15 cellular contexts compared by ENCODE assay signal in genomic region chr11:78714539-78714938, GRCh38.
DNase-seq lines count a peak whose midpoint lies in the region; ATAC-seq and FAIRE-seq lines count a peak whose summit lies in the region.
"Had no signal": no experiment of that assay in that cellular context is flagged by ENCODE, and none has a peak within 500 bp of the region (broad histone marks: within the 10 kb centered on the region; RNA-seq: fewer than 3 reads in every experiment).

No MANE protein-coding gene starts in this region.

- FAIRE-seq in small intestine (lab: Jason Lieb, UNC), result no peak
- FAIRE-seq: GM19239 had no signal

- no peaks in the 10 kb centered on the region for H3K27me3 ChIP-seq in small intestine (ENCODE audit: control insufficient read depth in 2 of 2, insufficient read depth in 2 of 2, low read length in 2 of 2)
- H3K27me3 ChIP-seq: tibial nerve had no signal

- WGBS in small intestine, 3 donors, result 12 to 60% (median 34%) methylated on average over 3 of the region's 3 CpGs

- no peak overlapping the region for H3K27ac ChIP-seq in small intestine (ENCODE audit: low read depth in 1 of 2, low read length in 1 of 2)
- H3K27ac ChIP-seq: tibial nerve had no signal

- DNase-seq in NCI-H1105 treated with DMSO at 0.1 percent for 48 hours (lab: John Stamatoyannopoulos, UW), result peak; percentile 91
- DNase-seq in NCI-H2196 treated with DMSO at 0.1 percent for 48 hours (lab: John Stamatoyannopoulos, UW; ENCODE audit: unreplicated experiment), result peak; percentile 44
- DNase-seq in SW480 (ENCODE audit: low spot score), result peak; percentile 26
- DNase-seq in small intestine, result peak; percentile 14
- no peak for DNase-seq in T1000 (lab: John Stamatoyannopoulos, UW)
- DNase-seq: cerebellar nuclear complex, endodermal cell, hypothalamus, naive B cell, NCI-H82 had no signal

- no peaks in the 10 kb centered on the region for H3K4me1 ChIP-seq in small intestine (ENCODE audit: control insufficient read depth in 2 of 2, insufficient read depth in 1 of 2, low read depth in 1 of 2, low read length in 1 of 2)
- H3K4me1 ChIP-seq: tibial nerve had no signal

- ATAC-seq in HG03565 (IDR thresholded peaks at IDR 0.05; ENCODE audit: unreplicated experiment), result no peak
- ATAC-seq in GM19035 (IDR thresholded peaks at IDR 0.05; ENCODE audit: unreplicated experiment), result no peak
- no peak for ATAC-seq in HG02938 (IDR thresholded peaks at IDR 0.05; ENCODE audit: unreplicated experiment)

- no peaks in the 10 kb centered on the region for H3K36me3 ChIP-seq in small intestine (ENCODE audit: control insufficient read depth in 2 of 2, insufficient read depth in 2 of 2, low read length in 2 of 2)
- H3K36me3 ChIP-seq: tibial nerve had no signal

- H3K4me3 ChIP-seq in small intestine (ENCODE audit: low read depth in 1 of 2, low read length in 2 of 2), result no peak overlapping the region
- H3K4me3 ChIP-seq: tibial nerve had no signal

- no peaks in the 10 kb centered on the region for H3K9me3 ChIP-seq in small intestine (ENCODE audit: control insufficient read depth, low read depth)
- H3K9me3 ChIP-seq: tibial nerve had no signal
